ENCODE assay signal across 24 cellular contexts in the genomic region with DNA sequence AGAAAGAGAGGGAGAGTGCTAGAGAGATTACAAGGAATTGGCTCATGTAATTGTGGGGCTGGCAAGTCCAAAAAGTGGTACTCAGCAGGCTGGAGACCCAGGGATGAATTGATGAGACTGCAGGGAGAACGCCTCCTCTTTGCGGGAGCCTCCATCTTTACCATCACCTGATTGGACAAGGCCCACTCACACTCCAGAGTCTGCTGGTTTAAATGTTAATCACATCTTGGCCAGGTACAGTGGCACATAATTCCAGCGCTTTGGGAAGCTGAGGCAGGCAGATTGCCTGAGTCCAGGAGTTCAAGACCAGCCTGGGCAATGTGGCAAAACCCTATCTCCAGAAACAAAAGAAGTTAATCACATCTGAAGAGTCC.
DNase-seq lines count a peak whose midpoint lies in the region; ATAC-seq and TF ChIP-seq lines count a peak whose summit lies in the region.
"Had no signal": no experiment of that assay in that cellular context is flagged by ENCODE, and none has a peak within 500 bp of the region (broad histone marks: within the 10 kb centered on the region; RNA-seq: fewer than 3 reads in every experiment).

No MANE protein-coding gene starts in this region.

- H3K36me3 Mint-ChIP-seq in activated T-helper 2 cell treated with anti-CD3 and anti-CD28 coated beads, Interferon-gamma antibody, Interleukin-2, Interleukin-4, amounts not matched to agents 10 μg/mL and 5 μg/mL and 100 μg/mL, durations not matched to agents 14 hours and 24 hours and 36 hours (ENCODE audit: low read depth), result no peaks in the 10 kb centered on the region
- H3K36me3 Mint-ChIP-seq: CD14-positive monocyte; CD4-positive, alpha-beta memory T cell; CD4-positive, CD25-positive, alpha-beta regulatory T cell; CD8-positive, alpha-beta memory T cell had no signal

- no peaks in the 10 kb centered on the region for H3K4me1 Mint-ChIP-seq in activated T-helper 2 cell treated with anti-CD3 and anti-CD28 coated beads, Interferon-gamma antibody, Interleukin-2, Interleukin-4, amounts not matched to agents 10 μg/mL and 5 μg/mL and 100 μg/mL, durations not matched to agents 14 hours and 24 hours and 36 hours (ENCODE audit: low read depth)
- H3K4me1 Mint-ChIP-seq: CD14-positive monocyte; CD4-positive, CD25-positive, alpha-beta regulatory T cell had no signal

- ATAC-seq in left ventricle myocardium superior, result no peak
- ATAC-seq: GM12878 had no signal

- H3K4me1 ChIP-seq in right atrium auricular region, result no peaks in the 10 kb centered on the region
- H3K4me1 ChIP-seq in esophagus muscularis mucosa, result no peaks in the 10 kb centered on the region
- H3K4me1 ChIP-seq: A549, BE2C had no signal

- H3K36me3 ChIP-seq in right atrium auricular region (no peaks in the 10 kb centered on the region), esophagus muscularis mucosa (no peaks in the 10 kb centered on the region)
- H3K36me3 ChIP-seq: BE2C, BLaER1 had no signal

- no peak for TF ChIP-seq CTCF in right atrium auricular region (IDR thresholded peaks at IDR 0.05)
- no peak for TF ChIP-seq CTCF in esophagus muscularis mucosa (IDR thresholded peaks at IDR 0.05)

- no peak overlapping the region for H3K27ac Mint-ChIP-seq in activated T-helper 2 cell treated with anti-CD3 and anti-CD28 coated beads, Interferon-gamma antibody, Interleukin-2, Interleukin-4, amounts not matched to agents 10 μg/mL and 5 μg/mL and 100 μg/mL, durations not matched to agents 14 hours and 24 hours and 36 hours
- H3K27ac Mint-ChIP-seq: CD4-positive, alpha-beta memory T cell; CD4-positive, CD25-positive, alpha-beta regulatory T cell; CD8-positive, alpha-beta memory T cell had no signal

- H3K9me3 ChIP-seq in right atrium auricular region (no peaks in the 10 kb centered on the region), esophagus muscularis mucosa (no peaks in the 10 kb centered on the region)
- H3K9me3 ChIP-seq: A549, BE2C, BLaER1 had no signal

- 74% methylated on average over 3 of the region's 3 CpGs for WGBS in esophagus muscularis mucosa

- no peak overlapping the region for H3K27ac ChIP-seq in right atrium auricular region
- no peak overlapping the region for H3K27ac ChIP-seq in esophagus muscularis mucosa (replicated peaks in 1 of 4)
- H3K27ac ChIP-seq: 22Rv1, A549, BLaER1 had no signal

- TF ChIP-seq EP300 in esophagus muscularis mucosa (IDR thresholded peaks at IDR 0.05), result no peak

- no peak overlapping the region for H3K4me3 Mint-ChIP-seq in activated T-helper 2 cell treated with anti-CD3 and anti-CD28 coated beads, Interferon-gamma antibody, Interleukin-2, Interleukin-4, amounts not matched to agents 10 μg/mL and 5 μg/mL and 100 μg/mL, durations not matched to agents 14 hours and 24 hours and 36 hours (ENCODE audit: low read depth)
- H3K4me3 Mint-ChIP-seq: CD14-positive monocyte; CD4-positive, CD25-positive, alpha-beta regulatory T cell; CD8-positive, alpha-beta memory T cell had no signal

- intact Hi-C loops in left ventricle myocardium superior (cut with micrococcal nuclease), result no loop called here
- intact Hi-C loops in activated T-helper 2 cell treated with anti-CD3 and anti-CD28 coated beads, Interferon-gamma antibody, Interleukin-2, Interleukin-4, amounts not matched to agents 10 μg/mL and 5 μg/mL and 100 μg/mL, durations not matched to agents 14 hours and 24 hours and 36 hours (cut with micrococcal nuclease), result no loop called here
- intact Hi-C loops in esophagus muscularis mucosa (cut with DNase I), result no loop called here

- no peaks in the 10 kb centered on the region for H3K9me3 Mint-ChIP-seq in activated T-helper 2 cell treated with anti-CD3 and anti-CD28 coated beads, Interferon-gamma antibody, Interleukin-2, Interleukin-4, amounts not matched to agents 10 μg/mL and 5 μg/mL and 100 μg/mL, durations not matched to agents 14 hours and 24 hours and 36 hours

- H3K27me3 ChIP-seq in right atrium auricular region, result no peaks in the 10 kb centered on the region
- H3K27me3 ChIP-seq in esophagus muscularis mucosa, result peaks cover 0 to 61% (median 0%) of the 10 kb centered on the region in 4 donors
- H3K27me3 ChIP-seq: BE2C, BLaER1 had no signal

- peak; percentile 28 for DNase-seq in right atrium auricular region (ENCODE audit: low spot score)
- no peak for DNase-seq in left ventricle myocardium superior
- DNase-seq in activated T-helper 2 cell treated with anti-CD3 and anti-CD28 coated beads, Interferon-gamma antibody, Interleukin-2, Interleukin-4, amounts not matched to agents 10 μg/mL and 5 μg/mL and 100 μg/mL, durations not matched to agents 14 hours and 24 hours and 36 hours (ENCODE audit: low spot score), result peak; percentile 4
- DNase-seq in esophagus muscularis mucosa (ENCODE audit: extremely low spot score), result peak; percentile 47
- no peak for DNase-seq in AG20443 (ENCODE audit: low spot score)
- DNase-seq in islet precursor cell, result no peak
- DNase-seq: BE2C; C1 segment of cervical spinal cord; CD4-positive, alpha-beta memory T cell; CD4-positive, CD25-positive, alpha-beta regulatory T cell; CD8-positive, alpha-beta memory T cell; COR-L47; DMS 273 treated with DMSO at 0.1 percent for 48 hours; DMS153; DMS53; DMS79; DND-41; EL; GDM1 had no signal

- no peak overlapping the region for H3K4me3 ChIP-seq in right atrium auricular region
- H3K4me3 ChIP-seq in esophagus muscularis mucosa, result no peak overlapping the region
- H3K4me3 ChIP-seq: A549, BLaER1, GM12878 had no signal

- H3K27me3 Mint-ChIP-seq in activated T-helper 2 cell treated with anti-CD3 and anti-CD28 coated beads, Interferon-gamma antibody, Interleukin-2, Interleukin-4, amounts not matched to agents 10 μg/mL and 5 μg/mL and 100 μg/mL, durations not matched to agents 14 hours and 24 hours and 36 hours (ENCODE audit: low read depth), result no peaks in the 10 kb centered on the region

- no peak for TF ChIP-seq POLR2A in esophagus muscularis mucosa (IDR thresholded peaks at IDR 0.05; ENCODE audit: low read depth)

Comparison
In these comparisons a context has a peak if more than half of its experiments do, and no peak if none do; other contexts are left out.
1. DNase-seq: peak in right atrium auricular region (single experiment), activated T-helper 2 cell treated with anti-CD3 and anti-CD28 coated beads, Interferon-gamma antibody, Interleukin-2, Interleukin-4, amounts not matched to agents 10 μg/mL and 5 μg/mL and 100 μg/mL, durations not matched to agents 14 hours and 24 hours and 36 hours (single experiment) and esophagus muscularis mucosa (single experiment); none in left ventricle myocardium superior (single experiment), AG20443 (single experiment) and islet precursor cell (single experiment).